33 cellular contexts compared by ENCODE assay signal in the genomic region with DNA sequence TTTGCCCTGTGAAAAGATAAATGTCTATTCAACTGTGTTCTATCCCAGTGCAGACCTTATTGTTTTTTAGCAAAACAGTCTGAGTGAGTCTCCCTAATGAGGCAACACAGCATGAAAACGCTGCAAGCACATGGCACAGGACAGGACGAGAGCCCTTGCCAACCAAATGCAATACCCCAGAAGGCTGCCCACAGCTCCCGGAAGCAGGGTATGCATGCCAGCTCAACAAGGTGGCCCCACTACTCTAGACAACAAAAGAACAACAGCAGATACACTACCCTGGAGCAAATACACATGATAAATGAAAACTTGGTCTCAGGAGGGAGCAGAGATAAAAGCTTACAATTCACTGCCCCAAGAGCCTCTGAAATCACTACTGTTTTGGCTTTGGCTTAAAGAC.
"Had no signal": no experiment of that assay in that cellular context is flagged by ENCODE, and none has a peak within 500 bp of the region (broad histone marks: within the 10 kb centered on the region; RNA-seq: fewer than 3 reads in every experiment).

No MANE protein-coding gene starts in this region.

- H3K9ac ChIP-seq: neural progenitor cell, parathyroid adenoma had no signal

- H3K79me2 ChIP-seq: parathyroid adenoma had no signal

- H3K4me3 Mint-ChIP-seq: activated CD4-positive, alpha-beta memory T cell treated with anti-CD3 and anti-CD28 coated beads, Interleukin-2, amount 10 ng/mL, durations not matched to agents 7 days and 5 days; activated CD4-positive, alpha-beta T cell treated with anti-CD3 and anti-CD28 coated beads, Interleukin-2, amount 10 ng/mL, durations not matched to agents 7 days and 5 days; activated T-cell treated with anti-CD3 and anti-CD28 coated beads, Interleukin-2, amount 50 U/mL, for 24 hours; central memory CD8-positive, alpha-beta T cell; mesothelial cell of epicardium; naive B cell; neural progenitor cell; stimulated activated memory B cell treated with anti-CD40 and anti-IgM and Interleukin-4, amounts not matched to agents 10 μg/mL and 1 μg/mL and 100 μg/mL, for 72 hours; stimulated activated naive CD8-positive, alpha-beta T cell treated with anti-CD3 and anti-CD28 coated beads, Interleukin-15, amount 100 ng/mL, for 72 hours; T-helper 17 cell had no signal

- H3K4me1 Mint-ChIP-seq: activated CD4-positive, alpha-beta memory T cell treated with anti-CD3 and anti-CD28 coated beads, Interleukin-2, amount 10 ng/mL, durations not matched to agents 7 days and 5 days; activated CD4-positive, alpha-beta T cell treated with anti-CD3 and anti-CD28 coated beads, Interleukin-2, amount 10 ng/mL, durations not matched to agents 7 days and 5 days; central memory CD8-positive, alpha-beta T cell; naive B cell; stimulated activated memory B cell treated with anti-CD40 and anti-IgM and Interleukin-4, amounts not matched to agents 10 μg/mL and 1 μg/mL and 100 μg/mL, for 72 hours; stimulated activated naive CD8-positive, alpha-beta T cell treated with anti-CD3 and anti-CD28 coated beads, Interleukin-15, amount 100 ng/mL, for 72 hours; T-helper 17 cell had no signal

- H3K27me3 Mint-ChIP-seq: activated CD4-positive, alpha-beta memory T cell treated with anti-CD3 and anti-CD28 coated beads, Interleukin-2, amount 10 ng/mL, durations not matched to agents 7 days and 5 days; activated CD4-positive, alpha-beta T cell treated with anti-CD3 and anti-CD28 coated beads, Interleukin-2, amount 10 ng/mL, durations not matched to agents 7 days and 5 days; activated T-cell treated with anti-CD3 and anti-CD28 coated beads, Interleukin-2, amount 50 U/mL, for 24 hours; central memory CD8-positive, alpha-beta T cell; naive B cell; stimulated activated memory B cell treated with anti-CD40 and anti-IgM and Interleukin-4, amounts not matched to agents 10 μg/mL and 1 μg/mL and 100 μg/mL, for 72 hours; stimulated activated naive CD8-positive, alpha-beta T cell treated with anti-CD3 and anti-CD28 coated beads, Interleukin-15, amount 100 ng/mL, for 72 hours; T-helper 17 cell had no signal

- H3K36me3 ChIP-seq: breast epithelium, neural progenitor cell, right atrium auricular region, thyroid gland, upper lobe of left lung had no signal

- H3K27ac ChIP-seq: breast epithelium, coronary artery, neural progenitor cell, parathyroid adenoma, psoas muscle, right atrium auricular region, thyroid gland, upper lobe of left lung had no signal

- H3K9me3 Mint-ChIP-seq: activated CD4-positive, alpha-beta memory T cell treated with anti-CD3 and anti-CD28 coated beads, Interleukin-2, amount 10 ng/mL, durations not matched to agents 7 days and 5 days; activated CD4-positive, alpha-beta T cell treated with anti-CD3 and anti-CD28 coated beads, Interleukin-2, amount 10 ng/mL, durations not matched to agents 7 days and 5 days; activated T-cell treated with anti-CD3 and anti-CD28 coated beads, Interleukin-2, amount 50 U/mL, for 24 hours; mesothelial cell of epicardium had no signal

- H3K4me1 ChIP-seq: breast epithelium, parathyroid adenoma, psoas muscle, right atrium auricular region, thyroid gland, upper lobe of left lung had no signal

- H3K27me3 ChIP-seq: breast epithelium, dorsolateral prefrontal cortex, neural progenitor cell, right atrium auricular region, thyroid gland, upper lobe of left lung had no signal

- H3K27ac Mint-ChIP-seq: activated CD4-positive, alpha-beta memory T cell treated with anti-CD3 and anti-CD28 coated beads, Interleukin-2, amount 10 ng/mL, durations not matched to agents 7 days and 5 days; activated CD4-positive, alpha-beta T cell treated with anti-CD3 and anti-CD28 coated beads, Interleukin-2, amount 10 ng/mL, durations not matched to agents 7 days and 5 days; activated T-cell treated with anti-CD3 and anti-CD28 coated beads, Interleukin-2, amount 50 U/mL, for 24 hours; mesothelial cell of epicardium; naive B cell; stimulated activated memory B cell treated with anti-CD40 and anti-IgM and Interleukin-4, amounts not matched to agents 10 μg/mL and 1 μg/mL and 100 μg/mL, for 72 hours; stimulated activated naive CD8-positive, alpha-beta T cell treated with anti-CD3 and anti-CD28 coated beads, Interleukin-15, amount 100 ng/mL, for 72 hours; T-helper 17 cell had no signal

- H3K9me3 ChIP-seq: breast epithelium, psoas muscle, right atrium auricular region, thyroid gland, upper lobe of left lung had no signal

- H3K36me3 Mint-ChIP-seq: mesothelial cell of epicardium; naive B cell; neural progenitor cell; stimulated activated memory B cell treated with anti-CD40 and anti-IgM and Interleukin-4, amounts not matched to agents 10 μg/mL and 1 μg/mL and 100 μg/mL, for 72 hours had no signal

- DNase-seq: activated CD4-positive, alpha-beta memory T cell treated with anti-CD3 and anti-CD28 coated beads, Interleukin-2, amount 10 ng/mL, durations not matched to agents 7 days and 5 days; activated CD4-positive, alpha-beta T cell treated with anti-CD3 and anti-CD28 coated beads, Interleukin-2, amount 10 ng/mL, durations not matched to agents 7 days and 5 days; activated CD4-positive, CD25-positive, alpha-beta regulatory T cell treated with anti-CD3 and anti-CD28 coated beads, Interleukin-2, amount 50 U/mL, for 72 hours; activated CD8-positive, alpha-beta memory T cell treated with anti-CD3 and anti-CD28 coated beads, Interleukin-2, amount 50 U/mL, for 48 hours; activated gamma-delta T cell treated with Interleukin-2 at 50 U/mL for 16 hours; activated naive CD4-positive, alpha-beta T cell treated with anti-CD3 and anti-CD28 coated beads, Interleukin-2, amount 50 U/mL, for 16 hours; activated T-cell treated with anti-CD3 and anti-CD28 coated beads, Interleukin-2, amount 50 U/mL, for 24 hours; effector memory CD4-positive, alpha-beta T cell; hippocampal formation; kidney; left colon; mammary epithelial cell; naive B cell; occipital lobe; psoas muscle; stimulated activated CD4-positive, alpha-beta T cell treated with anti-CD3 and anti-CD28 coated beads, Interleukin-1b, Interleukin-23, amount 100 ng/mL, for 48 hours; stimulated activated CD4-positive, alpha-beta T cell treated with anti-CD3 and anti-CD28 coated beads, Interleukin-4, amount 100 ng/mL, for 4 hours; stimulated activated CD8-positive, alpha-beta memory T cell treated with anti-CD3 and anti-CD28 coated beads, Interleukin-4, amount 100 ng/mL, for 48 hours; stimulated activated naive CD8-positive, alpha-beta T cell treated with anti-CD3 and anti-CD28 coated beads, Interleukin-15, amount 100 ng/mL, for 72 hours; T-helper 17 cell; T1000; thyroid gland; upper lobe of left lung had no signal

- ATAC-seq: left colon; psoas muscle; stimulated activated memory B cell treated with anti-CD40 and anti-IgM and Interleukin-4, amounts not matched to agents 10 μg/mL and 1 μg/mL and 100 μg/mL, for 72 hours; stimulated activated naive CD8-positive, alpha-beta T cell treated with anti-CD3 and anti-CD28 coated beads, Interleukin-15, amount 100 ng/mL, for 72 hours; T-helper 17 cell had no signal

- H3K4me3 ChIP-seq: breast epithelium, coronary artery, dorsolateral prefrontal cortex, neural progenitor cell, psoas muscle, right atrium auricular region, smooth muscle cell, thyroid gland, upper lobe of left lung had no signal

- H3K4me2 ChIP-seq: neural progenitor cell, smooth muscle cell had no signal
